In the genomic region with DNA sequence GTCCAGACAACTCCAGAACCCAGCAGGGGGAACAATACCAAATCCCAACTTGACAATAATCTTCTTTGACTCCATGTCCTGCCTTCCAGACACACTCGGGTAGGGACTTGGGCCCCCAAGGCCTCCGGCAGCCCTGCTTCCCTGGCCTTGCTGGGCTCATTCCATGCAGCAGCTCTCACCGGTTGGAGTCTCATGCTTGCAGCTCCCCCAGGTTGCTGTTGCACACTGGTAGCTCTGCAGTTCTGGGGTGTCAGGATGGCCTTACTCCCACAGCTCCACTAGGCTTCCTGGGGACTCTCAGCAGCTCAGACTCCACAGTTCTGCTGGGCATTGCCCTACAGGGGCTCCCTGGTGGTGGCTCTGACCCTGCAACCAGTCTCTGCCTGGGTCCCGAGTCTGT, we compare ENCODE assay signal across 27 cellular contexts.
"Had no signal": no experiment of that assay in that cellular context is flagged by ENCODE, and none has a peak within 500 bp of the region (broad histone marks: within the 10 kb centered on the region; RNA-seq: fewer than 3 reads in every experiment).

No MANE protein-coding gene starts in this region.

- ATAC-seq: activated CD8-positive, alpha-beta T cell treated with anti-CD3 and anti-CD28 coated beads for 36 hours; activated T-cell treated with anti-CD3 and anti-CD28 coated beads, Interleukin-2, amount 50 U/mL, for 4 hours; activated T-helper 17 cell treated with anti-CD3 and anti-CD28 coated beads, Interleukin-2, amount 50 U/mL, for 72 hours; effector memory CD8-positive, alpha-beta T cell; gastroesophageal sphincter; T-helper 17 cell had no signal

- H3K4me3 ChIP-seq: esophagus squamous epithelium, gastroesophageal sphincter had no signal

- DNase-seq: activated CD4-positive, alpha-beta T cell treated with anti-CD3 and anti-CD28 coated beads for 4 hours; activated CD4-positive, alpha-beta T cell treated with anti-CD3 and anti-CD28 coated beads, Interleukin-2, amount 50 U/mL, for 1 hour; activated CD4-positive, alpha-beta T cell treated with anti-CD3 and anti-CD28 coated beads, Interleukin-2, amount 50 U/mL, for 48 hours; activated CD4-positive, CD25-positive, alpha-beta regulatory T cell; activated CD4-positive, CD25-positive, alpha-beta regulatory T cell treated with anti-CD3 and anti-CD28 coated beads, Interleukin-2, amount 50 U/mL, for 72 hours; activated CD8-positive, alpha-beta memory T cell treated with anti-CD3 and anti-CD28 coated beads for 24 hours; activated CD8-positive, alpha-beta T cell treated with anti-CD3 and anti-CD28 coated beads for 36 hours; activated effector memory CD4-positive, alpha-beta T cell treated with Interleukin-2 at 50 U/mL for 16 hours; activated gamma-delta T cell treated with Interleukin-2 at 50 U/mL for 16 hours; activated naive CD4-positive, alpha-beta T cell treated with anti-CD3 and anti-CD28 coated beads, Interleukin-2, amount 50 U/mL, for 16 hours; activated naive CD4-positive, alpha-beta T cell treated with Interleukin-2 at 50 U/mL for 16 hours; activated T-cell treated with anti-CD3 and anti-CD28 coated beads, Interleukin-2, amount 50 U/mL, for 4 hours; amniotic stem cell; anterior cingulate cortex; brain microvascular endothelial cell; caudate nucleus; cortex of kidney; dermis blood vessel endothelial cell; effector CD4-positive, alpha-beta T cell; effector memory CD8-positive, alpha-beta T cell; esophagus squamous epithelium; foreskin melanocyte; T-helper 1 cell; T-helper 17 cell; T1000 had no signal

- H3K9me3 ChIP-seq: esophagus squamous epithelium, gastroesophageal sphincter had no signal

- H3K36me3 ChIP-seq: brain microvascular endothelial cell, esophagus squamous epithelium had no signal

- H3K27me3 ChIP-seq: brain microvascular endothelial cell, esophagus squamous epithelium, gastroesophageal sphincter had no signal

- H3K27ac ChIP-seq: brain microvascular endothelial cell, esophagus squamous epithelium, gastroesophageal sphincter had no signal
